26 cellular contexts compared by ENCODE assay signal in genomic region chr18:6941988-6942387, GRCh38.
"Had no signal": no experiment of that assay in that cellular context is flagged by ENCODE, and none has a peak within 500 bp of the region (broad histone marks: within the 10 kb centered on the region; RNA-seq: fewer than 3 reads in every experiment).

No MANE protein-coding gene starts in this region.

- H3K9me3 Mint-ChIP-seq: activated CD4-positive, alpha-beta T cell treated with anti-CD3 and anti-CD28 coated beads, Interleukin-2, amount 10 ng/mL, durations not matched to agents 7 days and 5 days had no signal

- H3K4me2 ChIP-seq: PC-9 had no signal

- H3K36me3 ChIP-seq: adrenal gland, breast epithelium, MG63 had no signal

- H3K27me3 ChIP-seq: adrenal gland, breast epithelium, MG63 had no signal

- H3K4me1 ChIP-seq: adrenal gland, breast epithelium had no signal

- H3K4me1 Mint-ChIP-seq: activated CD4-positive, alpha-beta memory T cell treated with anti-CD3 and anti-CD28 coated beads, Interleukin-2, amount 10 ng/mL, durations not matched to agents 7 days and 5 days; activated CD4-positive, alpha-beta T cell treated with anti-CD3 and anti-CD28 coated beads, Interleukin-2, amount 10 ng/mL, durations not matched to agents 7 days and 5 days; activated naive CD4-positive, alpha-beta T cell treated with anti-CD3 and anti-CD28 coated beads, Interleukin-2, amount 10 ng/mL, durations not matched to agents 7 days and 5 days; activated naive CD8-positive, alpha-beta T cell treated with anti-CD3 and anti-CD28 coated beads, Interleukin-2, amount 10 ng/mL, durations not matched to agents 7 days and 5 days; activated T-helper 17 cell treated with anti-CD3 and anti-CD28 coated beads, Interleukin-2, amount 50 U/mL, for 72 hours had no signal

- H3K4me3 ChIP-seq: adrenal gland, breast epithelium, MG63, PC-9 had no signal

- H3K27ac Mint-ChIP-seq: activated CD4-positive, alpha-beta memory T cell treated with anti-CD3 and anti-CD28 coated beads, Interleukin-2, amount 10 ng/mL, durations not matched to agents 7 days and 5 days; activated CD4-positive, alpha-beta T cell treated with anti-CD3 and anti-CD28 coated beads, Interleukin-2, amount 10 ng/mL, durations not matched to agents 7 days and 5 days; activated naive CD4-positive, alpha-beta T cell treated with anti-CD3 and anti-CD28 coated beads, Interleukin-2, amount 10 ng/mL, durations not matched to agents 7 days and 5 days; activated naive CD8-positive, alpha-beta T cell treated with anti-CD3 and anti-CD28 coated beads, Interleukin-2, amount 10 ng/mL, durations not matched to agents 7 days and 5 days; activated T-helper 17 cell treated with anti-CD3 and anti-CD28 coated beads, Interleukin-2, amount 50 U/mL, for 72 hours had no signal

- H2AFZ ChIP-seq: PC-9 had no signal

- H3K27me3 Mint-ChIP-seq: activated CD4-positive, alpha-beta memory T cell treated with anti-CD3 and anti-CD28 coated beads, Interleukin-2, amount 10 ng/mL, durations not matched to agents 7 days and 5 days; activated naive CD4-positive, alpha-beta T cell treated with anti-CD3 and anti-CD28 coated beads, Interleukin-2, amount 10 ng/mL, durations not matched to agents 7 days and 5 days had no signal

- H3K9me3 ChIP-seq: adrenal gland, breast epithelium, MG63 had no signal

- H3K36me3 Mint-ChIP-seq: activated naive CD4-positive, alpha-beta T cell treated with anti-CD3 and anti-CD28 coated beads, Interleukin-2, amount 10 ng/mL, durations not matched to agents 7 days and 5 days; activated naive CD8-positive, alpha-beta T cell treated with anti-CD3 and anti-CD28 coated beads, Interleukin-2, amount 10 ng/mL, durations not matched to agents 7 days and 5 days had no signal

- H3K4me3 Mint-ChIP-seq: activated CD4-positive, alpha-beta memory T cell treated with anti-CD3 and anti-CD28 coated beads, Interleukin-2, amount 10 ng/mL, durations not matched to agents 7 days and 5 days; activated CD4-positive, alpha-beta T cell treated with anti-CD3 and anti-CD28 coated beads, Interleukin-2, amount 10 ng/mL, durations not matched to agents 7 days and 5 days; activated naive CD4-positive, alpha-beta T cell treated with anti-CD3 and anti-CD28 coated beads, Interleukin-2, amount 10 ng/mL, durations not matched to agents 7 days and 5 days; activated naive CD8-positive, alpha-beta T cell treated with anti-CD3 and anti-CD28 coated beads, Interleukin-2, amount 10 ng/mL, durations not matched to agents 7 days and 5 days; activated T-helper 17 cell treated with anti-CD3 and anti-CD28 coated beads, Interleukin-2, amount 50 U/mL, for 72 hours had no signal

- H3K27ac ChIP-seq: adrenal gland, breast epithelium, PC-9, VCaP had no signal

- DNase-seq: activated CD4-positive, alpha-beta memory T cell treated with anti-CD3 and anti-CD28 coated beads, Interleukin-2, amount 10 ng/mL, durations not matched to agents 7 days and 5 days; activated CD4-positive, alpha-beta T cell treated with anti-CD3 and anti-CD28 coated beads, Interleukin-2, amount 10 ng/mL, durations not matched to agents 7 days and 5 days; activated CD4-positive, CD25-positive, alpha-beta regulatory T cell; activated gamma-delta T cell; activated naive CD4-positive, alpha-beta T cell treated with anti-CD3 and anti-CD28 coated beads, Interleukin-2, amount 10 ng/mL, durations not matched to agents 7 days and 5 days; activated naive CD8-positive, alpha-beta T cell treated with anti-CD3 and anti-CD28 coated beads, Interleukin-2, amount 10 ng/mL, durations not matched to agents 7 days and 5 days; activated T-cell treated with anti-CD3 and anti-CD28 coated beads for 4 hours; activated T-cell treated with anti-CD3 and anti-CD28 coated beads, Interleukin-2, amount 50 U/mL, for 48 hours; adrenal gland; caudate nucleus; MG63; MV-4-11; NCI-H1092 treated with DMSO at 0.1 percent for 48 hours; NCI-H1417 treated with DMSO at 0.1 percent for 48 hours; NCI-H1694; NCI-H2029; NCI-H2227 treated with DMSO at 0.1 percent for 48 hours; NCI-H446 treated with DMSO at 0.1 percent for 48 hours; NCI-H526 treated with DMSO at 0.1 percent for 48 hours; NCI-H82; PC-9; SIG-M5; T-helper 1 cell had no signal
